In the genomic region with DNA sequence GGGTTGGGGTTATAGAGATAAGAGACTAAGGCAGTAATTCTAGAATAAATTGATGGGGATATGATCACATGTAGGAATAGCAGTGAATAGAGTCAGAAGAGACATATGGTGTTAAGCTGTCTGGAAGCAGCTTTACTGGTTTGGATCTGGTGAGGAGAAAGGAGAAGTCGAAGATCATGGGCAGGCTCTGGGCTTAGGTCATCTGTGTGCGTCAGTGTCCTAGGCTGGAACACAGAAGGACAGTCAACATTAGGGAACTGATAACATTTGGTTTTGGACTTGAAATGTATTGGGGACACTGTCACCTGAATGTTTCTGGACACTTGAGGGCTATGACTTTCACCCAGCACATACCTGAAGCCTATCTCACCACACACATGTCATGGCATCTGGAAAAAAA, we compare ENCODE assay signal across 33 cellular contexts. TPM values are rescaled to one million over a fixed set of nuclear protein-coding genes. Genes with fewer than 3 reads are reported as not detected.
"Had no signal": no experiment of that assay in that cellular context is flagged by ENCODE, and none has a peak within 500 bp of the region (broad histone marks: within the 10 kb centered on the region; RNA-seq: fewer than 3 reads in every experiment).

No MANE protein-coding gene starts in this region.

- H3K27me3 Mint-ChIP-seq: stimulated activated memory B cell treated with anti-CD40 and anti-IgM and Interleukin-4, amounts not matched to agents 10 μg/mL and 1 μg/mL and 100 μg/mL, for 72 hours had no signal

- H3K4me2 ChIP-seq: neural progenitor cell, smooth muscle cell had no signal

- H3K4me3 Mint-ChIP-seq: immature natural killer cell; mesothelial cell of epicardium; naive B cell; natural killer cell; neural progenitor cell; stimulated activated memory B cell treated with anti-CD40 and anti-IgM and Interleukin-4, amounts not matched to agents 10 μg/mL and 1 μg/mL and 100 μg/mL, for 72 hours; stimulated activated naive CD8-positive, alpha-beta T cell treated with anti-CD3 and anti-CD28 coated beads, Interleukin-15, Interleukin-2, amounts not matched to agents 100 ng/mL and 50 ng/mL, for 24 hours had no signal

- H3K27ac ChIP-seq: left lung, lower lobe of right lung, neural progenitor cell, ovary, right atrium auricular region, right lobe of liver, suprapubic skin, thoracic aorta, tibial artery, upper lobe of right lung, uterus had no signal

- H3K4me1 ChIP-seq: left lung, lower lobe of right lung, right lobe of liver, suprapubic skin, tibial artery, upper lobe of right lung, uterus had no signal

- H2AFZ ChIP-seq: neural progenitor cell had no signal

- ATAC-seq: left colon; left lung; lower lobe of right lung; natural killer cell; right lobe of liver; stimulated activated memory B cell treated with anti-CD40 and anti-IgM and Interleukin-4, amounts not matched to agents 10 μg/mL and 1 μg/mL and 100 μg/mL, for 72 hours; upper lobe of right lung had no signal

- H3K27me3 ChIP-seq: left lung, neural progenitor cell, ovary, right atrium auricular region, right lobe of liver, tibial artery, upper lobe of right lung, uterus had no signal

- H3K9ac ChIP-seq: neural progenitor cell had no signal

- H3K27ac Mint-ChIP-seq: immature natural killer cell; naive B cell; natural killer cell; nephron progenitor cell; progenitor cell of endocrine pancreas; stimulated activated memory B cell treated with anti-CD40 and anti-IgM and Interleukin-4, amounts not matched to agents 10 μg/mL and 1 μg/mL and 100 μg/mL, for 72 hours; stimulated activated naive CD8-positive, alpha-beta T cell treated with anti-CD3 and anti-CD28 coated beads, Interleukin-15, Interleukin-2, amounts not matched to agents 100 ng/mL and 50 ng/mL, for 24 hours had no signal

- H3K4me3 ChIP-seq: left lung, lower lobe of right lung, neural progenitor cell, ovary, right atrium auricular region, right lobe of liver, smooth muscle cell, suprapubic skin, tibial artery, upper lobe of right lung, uterus had no signal

- H3K4me1 Mint-ChIP-seq: immature natural killer cell; naive B cell; natural killer cell; stimulated activated memory B cell treated with anti-CD40 and anti-IgM and Interleukin-4, amounts not matched to agents 10 μg/mL and 1 μg/mL and 100 μg/mL, for 72 hours had no signal

- H3K9me3 Mint-ChIP-seq: stimulated activated memory B cell treated with anti-CD40 and anti-IgM and Interleukin-4, amounts not matched to agents 10 μg/mL and 1 μg/mL and 100 μg/mL, for 72 hours; stimulated activated naive CD8-positive, alpha-beta T cell treated with anti-CD3 and anti-CD28 coated beads, Interleukin-15, Interleukin-2, amounts not matched to agents 100 ng/mL and 50 ng/mL, for 24 hours had no signal

- DNase-seq: hypothalamus; immature natural killer cell; kidney; left colon; left lung; lower lobe of right lung; mammary epithelial cell; mesenchymal stem cell; naive B cell; natural killer cell; ovary; right lobe of liver; stimulated activated CD4-positive, alpha-beta T cell treated with anti-CD3 and anti-CD28 coated beads, Interleukin-1b, Interleukin-23, amount 100 ng/mL, for 48 hours; stimulated activated CD4-positive, alpha-beta T cell treated with anti-CD3 and anti-CD28 coated beads, Interleukin-2, amount 100 ng/mL, for 48 hours; stimulated activated CD4-positive, alpha-beta T cell treated with anti-CD3 and anti-CD28 coated beads, Interleukin-4, amount 100 ng/mL, for 4 hours; stimulated activated CD8-positive, alpha-beta memory T cell treated with anti-CD3 and anti-CD28 coated beads, Interleukin-4, amount 100 ng/mL, for 48 hours; tibial artery; trophoblast cell; upper lobe of right lung; uterus had no signal

- H3K36me3 ChIP-seq: left lung, lower lobe of right lung, neural progenitor cell, ovary, right atrium auricular region, right lobe of liver, suprapubic skin, thoracic aorta, tibial artery, upper lobe of right lung, uterus had no signal

- H3K36me3 Mint-ChIP-seq: immature natural killer cell; mesothelial cell of epicardium; naive B cell; natural killer cell; neural progenitor cell; stimulated activated memory B cell treated with anti-CD40 and anti-IgM and Interleukin-4, amounts not matched to agents 10 μg/mL and 1 μg/mL and 100 μg/mL, for 72 hours had no signal

RNA-seq across cellular contexts. Expression of a gene that starts 13.9 kb away (rescaled TPM):
- total RNA-seq: kidney, left lung, lower lobe of right lung, mammary epithelial cell, mononuclear cell, natural killer cell, pulmonary artery endothelial cell, renal cortical epithelial cell, right atrium auricular region, right lobe of liver, upper lobe of right lung had no signal
- polyA plus RNA-seq: immature natural killer cell, mammary epithelial cell, smooth muscle cell had no signal
